ENCODE assay signal across 8 cellular contexts in genomic region chr2:207768891-207769596, GRCh38. TPM values are rescaled to one million over a fixed set of nuclear protein-coding genes. Genes with fewer than 3 reads are reported as not detected.
DNase-seq lines count a peak whose midpoint lies in the region; ATAC-seq lines count a peak whose summit lies in the region.

No MANE protein-coding gene starts in this region.

- no peak for DNase-seq in activated CD4-positive, CD25-positive, alpha-beta regulatory T cell (lab: John Stamatoyannopoulos, UW)
- DNase-seq in NCI-H2227 (lab: John Stamatoyannopoulos, UW; ENCODE audit: unreplicated experiment) (peak; percentile 74), hepatic stellate cell (ENCODE audit: low spot score) (peak; percentile 41), skeletal muscle cell (ENCODE audit: low read depth) (no peak), dedifferentiated amniotic fluid mesenchymal stem cell (ENCODE audit: extremely low spot score) (no peak)
- peak; percentile 37 to 71 for DNase-seq in activated naive CD4-positive, alpha-beta T cell treated with anti-CD3 and anti-CD28 coated beads, Interleukin-2, amount 50 U/mL, for 72 hours (ENCODE audit: low spot score in 2 of 2)

- peak; percentile 1 to 5 for ATAC-seq in activated CD4-positive, CD25-positive, alpha-beta regulatory T cell treated with anti-CD3 and anti-CD28 coated beads, Interleukin-2, amount 50 U/mL, for 24 hours
- ATAC-seq in HG02571 (IDR thresholded peaks at IDR 0.05; ENCODE audit: unreplicated experiment) = peak; percentile 14
- peak; percentile 19 to 22 for ATAC-seq in activated naive CD4-positive, alpha-beta T cell treated with anti-CD3 and anti-CD28 coated beads, Interleukin-2, amount 50 U/mL, for 72 hours

- H3K9me3 Mint-ChIP-seq in activated naive CD4-positive, alpha-beta T cell treated with anti-CD3 and anti-CD28 coated beads, Interleukin-2, amount 50 U/mL, for 72 hours = peaks cover 0 to 3% of the 10 kb centered on the region in 2 donors

- peak overlapping the region; percentile 65 for H3K4me3 ChIP-seq in skeletal muscle cell (ENCODE audit: low read depth, low read length)

- H3K36me3 Mint-ChIP-seq in activated naive CD4-positive, alpha-beta T cell treated with anti-CD3 and anti-CD28 coated beads, Interleukin-2, amount 50 U/mL, for 72 hours = peaks cover 9 to 10% of the 10 kb centered on the region in 2 donors

- H3K27ac Mint-ChIP-seq in activated naive CD4-positive, alpha-beta T cell treated with anti-CD3 and anti-CD28 coated beads, Interleukin-2, amount 50 U/mL, for 72 hours = peak overlapping the region in 1 of 2 donors; percentile 65

RNA-seq across cellular contexts. Expression of gene FZD5, which starts 0.7 kb away (rescaled TPM):
- 1 to 10 TPM; 1.6 to 4.7 TPM for total RNA-seq in activated naive CD4-positive, alpha-beta T cell treated with anti-CD3 and anti-CD28 coated beads, Interleukin-2, amount 50 U/mL, for 72 hours

RNA-seq across cellular contexts. Expression of gene CCNYL1, which starts 57.6 kb away (rescaled TPM):
- 1 to 10 TPM; 4.4 to 5.6 TPM for total RNA-seq in activated naive CD4-positive, alpha-beta T cell treated with anti-CD3 and anti-CD28 coated beads, Interleukin-2, amount 50 U/mL, for 72 hours

Comparison
In these comparisons a context has a peak if more than half of its experiments do, and no peak if none do; other contexts are left out.
1. DNase-seq: peak in NCI-H2227 (single experiment), activated naive CD4-positive, alpha-beta T cell treated with anti-CD3 and anti-CD28 coated beads, Interleukin-2, amount 50 U/mL, for 72 hours (2 of 2) and hepatic stellate cell (single experiment); none in activated CD4-positive, CD25-positive, alpha-beta regulatory T cell (0 of 4), skeletal muscle cell (single experiment) and dedifferentiated amniotic fluid mesenchymal stem cell (single experiment).
2. Peak in every context shown above with its lines, with median percentiles within 50 percentile points of each other: ATAC-seq.